In genomic region chr16:2004795-2005517, GRCh38 we compare ENCODE assay signal across 18 cellular contexts. TPM values are rescaled to one million over a fixed set of nuclear protein-coding genes. Genes with fewer than 3 reads are reported as not detected.
DNase-seq lines count a peak whose midpoint lies in the region; FAIRE-seq and TF ChIP-seq lines count a peak whose summit lies in the region.
"Had no signal": no experiment of that assay in that cellular context is flagged by ENCODE, and none has a peak within 500 bp of the region (broad histone marks: within the 10 kb centered on the region; RNA-seq: fewer than 3 reads in every experiment).

No MANE protein-coding gene starts in this region.

- H3K27me3 Mint-ChIP-seq in astrocyte (ENCODE audit: low read depth, unreplicated experiment) (no peaks in the 10 kb centered on the region), neural progenitor cell (ENCODE audit: insufficient read depth, low read depth) (peaks cover 2% of the 10 kb centered on the region)
- no peaks in the 10 kb centered on the region for H3K27me3 Mint-ChIP-seq in CD8-positive, alpha-beta memory T cell
- H3K27me3 Mint-ChIP-seq: activated CD4-positive, alpha-beta memory T cell treated with anti-CD3 and anti-CD28 coated beads, Interleukin-2, amount 10 ng/mL, durations not matched to agents 7 days and 5 days had no signal

- in situ Hi-C loops in GM23248 (cut with MboI): no loop called here

- H3K4me1 Mint-ChIP-seq in astrocyte (ENCODE audit: low read depth, unreplicated experiment) (peaks cover 18% of the 10 kb centered on the region), neural progenitor cell (peaks cover 28% of the 10 kb centered on the region)
- H3K4me1 Mint-ChIP-seq in CD8-positive, alpha-beta memory T cell: peaks cover 22 to 56% (median 24%) of the 10 kb centered on the region in 3 donors

- H4K20me1 ChIP-seq in GM23248 (ENCODE audit: insufficient read depth) (peaks cover 11% of the 10 kb centered on the region; the same call in 1 of the 2 replicates), astrocyte (ENCODE audit: insufficient read depth, low read length) (peaks cover 81% of the 10 kb centered on the region), neural progenitor cell (ENCODE audit: low read depth) (peaks cover 66% of the 10 kb centered on the region)

- POLR2A ChIA-PET in CD8-positive, alpha-beta memory T cell (lab: Charles Lee): interaction anchor here (0.6 to 0.9 kb wide), 4 partner anchors 11 to 168 kb away, joined by 3 read pairs; partner anchors contain the start of gene RPS2

- no peak overlapping the region for H3K4me2 ChIP-seq in GM23248 (ENCODE audit: unreplicated experiment)
- H3K4me2 ChIP-seq in astrocyte (ENCODE audit: low read length): peak overlapping the region; percentile 15
- no peak overlapping the region for H3K4me2 ChIP-seq in neural progenitor cell

- H2AFZ ChIP-seq in GM23248 (no peak overlapping the region), astrocyte (ENCODE audit: low read depth, low read length) (no peak overlapping the region), neural progenitor cell (replicated peaks) (no peak overlapping the region)

- peaks cover 93% of the 10 kb centered on the region for H3K79me2 ChIP-seq in GM23248 (ENCODE audit: insufficient read depth)
- peaks cover 87% of the 10 kb centered on the region for H3K79me2 ChIP-seq in astrocyte (ENCODE audit: insufficient read depth, low read length)
- H3K79me2 ChIP-seq in neural progenitor cell (ENCODE audit: low read depth): peaks cover 52% of the 10 kb centered on the region

- no peak for FAIRE-seq in astrocyte (lab: Jason Lieb, UNC)
- FAIRE-seq: small intestine had no signal

- H3K27ac Mint-ChIP-seq in astrocyte (ENCODE audit: unreplicated experiment) (no peak overlapping the region), neural progenitor cell (no peak overlapping the region)
- peak overlapping the region in 1 of 8 donors; percentile 54 for H3K27ac Mint-ChIP-seq in CD8-positive, alpha-beta memory T cell
- H3K27ac Mint-ChIP-seq: activated CD4-positive, alpha-beta memory T cell treated with anti-CD3 and anti-CD28 coated beads, Interleukin-2, amount 10 ng/mL, durations not matched to agents 7 days and 5 days had no signal

- no peaks in the 10 kb centered on the region for H3K9me2 ChIP-seq in GM23248 (ENCODE audit: insufficient read depth)

- peaks cover 5% of the 10 kb centered on the region for H3K36me3 Mint-ChIP-seq in astrocyte (ENCODE audit: low read depth, unreplicated experiment)
- peaks cover 4% of the 10 kb centered on the region for H3K36me3 Mint-ChIP-seq in neural progenitor cell
- H3K36me3 Mint-ChIP-seq in CD8-positive, alpha-beta memory T cell: peaks cover 0 to 34% (median 2%) of the 10 kb centered on the region in 3 donors

- WGBS in GM23248 (ENCODE audit: low coverage in 1 of 2, low lambda C conversion rate in 2 of 2, missing lambda C conversion rate in 2 of 2), 2 experiments: 80 to 85% methylated on average over 28 to 34 of the region's 34 CpGs

- H3K4me1 ChIP-seq in GM23248 (ENCODE audit: insufficient read depth): peaks cover 13% of the 10 kb centered on the region
- peaks cover 34% of the 10 kb centered on the region for H3K4me1 ChIP-seq in astrocyte (ENCODE audit: insufficient read depth, low read length)
- peaks cover 14% of the 10 kb centered on the region for H3K4me1 ChIP-seq in neural progenitor cell
- peaks cover 33% of the 10 kb centered on the region for H3K4me1 ChIP-seq in CD8-positive, alpha-beta memory T cell (ENCODE audit: insufficient read depth, low read length)

- H3K9me3 ChIP-seq in GM23248 (ENCODE audit: low read depth) (no peaks in the 10 kb centered on the region), astrocyte (ENCODE audit: insufficient read depth, low read depth, low read length) (no peaks in the 10 kb centered on the region), neural progenitor cell (ENCODE audit: low read depth) (no peaks in the 10 kb centered on the region)
- no peaks in the 10 kb centered on the region for H3K9me3 ChIP-seq in CD8-positive, alpha-beta memory T cell (ENCODE audit: low read length)
- H3K9me3 ChIP-seq: heart right ventricle, left lung had no signal

- CTCF ChIA-PET in CD8-positive, alpha-beta memory T cell (lab: Charles Lee): interaction anchor here (0.8 to 3.1 kb wide), 8 partner anchors 11 to 246 kb away, joined by 3 to 23 read pairs (median 4); partner anchors contain the start of genes ECI1, RPS2, TBL3 and TRAF7

- H3K9me3 Mint-ChIP-seq in astrocyte (ENCODE audit: unreplicated experiment) (no peaks in the 10 kb centered on the region), neural progenitor cell (no peaks in the 10 kb centered on the region)
- H3K9me3 Mint-ChIP-seq in CD8-positive, alpha-beta memory T cell: no peaks in the 10 kb centered on the region
- H3K9me3 Mint-ChIP-seq: activated CD4-positive, alpha-beta memory T cell treated with anti-CD3 and anti-CD28 coated beads, Interleukin-2, amount 10 ng/mL, durations not matched to agents 7 days and 5 days had no signal

- H3K4me3 ChIP-seq in GM23248 (no peak overlapping the region), astrocyte (ENCODE audit: insufficient read depth, low read depth, low read length) (no peak overlapping the region), neural progenitor cell (no peak overlapping the region)
- no peak overlapping the region for H3K4me3 ChIP-seq in CD8-positive, alpha-beta memory T cell (ENCODE audit: low read length)
- H3K4me3 ChIP-seq: left lung had no signal

- H3F3A ChIP-seq in GM23248 (ENCODE audit: insufficient read depth) (peaks cover 17% of the 10 kb centered on the region), neural progenitor cell (ENCODE audit: low read depth) (peaks cover 22% of the 10 kb centered on the region)

- no peaks in the 10 kb centered on the region for H3K27me3 ChIP-seq in GM23248 (replicated peaks; ENCODE audit: insufficient read depth)
- no peaks in the 10 kb centered on the region for H3K27me3 ChIP-seq in astrocyte (ENCODE audit: insufficient read depth, low read length)
- no peaks in the 10 kb centered on the region for H3K27me3 ChIP-seq in neural progenitor cell
- H3K27me3 ChIP-seq in CD8-positive, alpha-beta memory T cell (ENCODE audit: insufficient read depth, low read length, poor library complexity, severe bottlenecking): no peaks in the 10 kb centered on the region
- H3K27me3 ChIP-seq: heart right ventricle, left lung had no signal

- H3K4me3 Mint-ChIP-seq in astrocyte (ENCODE audit: unreplicated experiment): no peak overlapping the region
- peak overlapping the region; percentile 50 for H3K4me3 Mint-ChIP-seq in neural progenitor cell
- H3K4me3 Mint-ChIP-seq in CD8-positive, alpha-beta memory T cell: no peak overlapping the region
- H3K4me3 Mint-ChIP-seq: activated CD4-positive, alpha-beta memory T cell treated with anti-CD3 and anti-CD28 coated beads, Interleukin-2, amount 10 ng/mL, durations not matched to agents 7 days and 5 days had no signal

- H3K36me3 ChIP-seq in GM23248 (ENCODE audit: low read depth) (peaks cover 12% of the 10 kb centered on the region; the same call in 1 of the 2 replicates), astrocyte (ENCODE audit: insufficient read depth, low read length) (peaks cover 2% of the 10 kb centered on the region), neural progenitor cell (no peaks in the 10 kb centered on the region)
- H3K36me3 ChIP-seq in CD8-positive, alpha-beta memory T cell (ENCODE audit: insufficient read depth, low read length): peaks cover 12% of the 10 kb centered on the region

- no peak overlapping the region for H3K27ac ChIP-seq in GM23248
- no peak overlapping the region for H3K27ac ChIP-seq in astrocyte (ENCODE audit: low read depth, low read length)
- no peak overlapping the region for H3K27ac ChIP-seq in neural progenitor cell
- H3K27ac ChIP-seq in CD8-positive, alpha-beta memory T cell (ENCODE audit: low read depth, low read length): no peak overlapping the region
- H3K27ac ChIP-seq: left lung had no signal

- DNase-seq in DMS 273 (lab: John Stamatoyannopoulos, UW; ENCODE audit: unreplicated experiment): peak; percentile 83
- no peak for DNase-seq in DMS 273 treated with DMSO at 0.1 percent for 48 hours (lab: John Stamatoyannopoulos, UW)
- DNase-seq in GM23248: peak; percentile 27
- no peak for DNase-seq in astrocyte (ENCODE audit: low read depth)
- no peak for DNase-seq in neural progenitor cell (ENCODE audit: low spot score)
- DNase-seq in CD8-positive, alpha-beta memory T cell: no peak
- DNase-seq in LoVo (ENCODE audit: low spot score): no peak
- no peak for DNase-seq in OCI-M1 (lab: John Stamatoyannopoulos, UW)
- DNase-seq: activated CD4-positive, alpha-beta memory T cell treated with anti-CD3 and anti-CD28 coated beads, Interleukin-2, amount 10 ng/mL, durations not matched to agents 7 days and 5 days; activated naive CD4-positive, alpha-beta T cell treated with Interleukin-2 at 50 U/mL for 16 hours; heart right ventricle; NCI-H1105 treated with DMSO at 0.1 percent for 48 hours; NCI-H526; small intestine; T1000 had no signal

- no peak overlapping the region for H3K9ac ChIP-seq in GM23248
- H3K9ac ChIP-seq in astrocyte (ENCODE audit: low read length): no peak overlapping the region
- H3K9ac ChIP-seq in neural progenitor cell: no peak overlapping the region

- TF ChIP-seq CTCF in astrocyte (IDR thresholded peaks at IDR 0.05; ENCODE audit: insufficient read depth, low read depth, low read length) (no peak), neural progenitor cell (IDR thresholded peaks at IDR 0.05) (no peak)

RNA-seq across cellular contexts. Expression of gene ZNF598, which starts 4.7 kb away (rescaled TPM):
- total RNA-seq in GM23248 (2014; rRNA removed; shearing (Covaris generic)): 21.2 and 23.4 TPM in 2 replicates
- polyA plus RNA-seq in GM23248 (2016; fragmentation: Nextera tagmentation; extraction: Ambion mirVana): 12.2 and 14.1 TPM in 2 replicates
- total RNA-seq in astrocyte (46.0 and 50.0 TPM in 2 replicates), neural progenitor cell (ENCODE audit: low replicate concordance) (12.7 and 31.2 TPM in 2 replicates)
- total RNA-seq in CD8-positive, alpha-beta memory T cell: 10 to 100 TPM; 91.8 to 96.6 TPM
- 11.3 TPM for polyA plus RNA-seq in CD8-positive, alpha-beta memory T cell

RNA-seq across cellular contexts. Expression of gene NPW, which starts 14.6 kb away (rescaled TPM):
- total RNA-seq in GM23248 (2014; rRNA removed; shearing (Covaris generic)): not detected in 2 replicates
- polyA plus RNA-seq in GM23248 (2016; fragmentation: Nextera tagmentation; extraction: Ambion mirVana): 2.1 and 3.0 TPM in 2 replicates
- total RNA-seq in astrocyte: 2.1 and 2.9 TPM in 2 replicates
- total RNA-seq in neural progenitor cell (ENCODE audit: low replicate concordance): 0.99 TPM in 1 of 2 replicates, not detected in the other
- 10 to 100 TPM in 1 of 2 experiments, 1 to 10 TPM in 1; 9.4 to 12.5 TPM for total RNA-seq in CD8-positive, alpha-beta memory T cell
- not detected for polyA plus RNA-seq in CD8-positive, alpha-beta memory T cell
- total RNA-seq: A172, cardiac septum had no signal

RNA-seq across cellular contexts. Expression of gene SYNGR3, which starts 15.2 kb away (rescaled TPM):
- 0.22 and 0.76 TPM in 2 replicates for total RNA-seq in GM23248 (2014; rRNA removed; shearing (Covaris generic))
- polyA plus RNA-seq in GM23248 (2016; fragmentation: Nextera tagmentation; extraction: Ambion mirVana): 0.72 and 1.3 TPM in 2 replicates
- total RNA-seq in astrocyte: 4.8 and 6.0 TPM in 2 replicates
- total RNA-seq in neural progenitor cell (ENCODE audit: low replicate concordance): 4.4 and 8.7 TPM in 2 replicates
- 1 to 10 TPM; 3.4 to 3.6 TPM for total RNA-seq in CD8-positive, alpha-beta memory T cell
- 2.1 TPM for polyA plus RNA-seq in CD8-positive, alpha-beta memory T cell

RNA-seq across cellular contexts. Expression of gene GFER, which starts 21.0 kb away (rescaled TPM):
- total RNA-seq in GM23248 (2014; rRNA removed; shearing (Covaris generic)): 16.4 and 26.4 TPM in 2 replicates
- polyA plus RNA-seq in GM23248 (2016; fragmentation: Nextera tagmentation; extraction: Ambion mirVana): 31.0 and 31.6 TPM in 2 replicates
- 30.4 and 32.1 TPM in 2 replicates for total RNA-seq in astrocyte
- total RNA-seq in neural progenitor cell (ENCODE audit: low replicate concordance): 35.1 and 35.5 TPM in 2 replicates
- 10 to 100 TPM; 41.7 to 50.1 TPM for total RNA-seq in CD8-positive, alpha-beta memory T cell
- 38.4 TPM for polyA plus RNA-seq in CD8-positive, alpha-beta memory T cell

RNA-seq across cellular contexts. Expression of gene NHERF2, which starts 21.7 kb away (rescaled TPM):
- total RNA-seq in GM23248 (2014; rRNA removed; shearing (Covaris generic)): 27.3 and 39.7 TPM in 2 replicates
- polyA plus RNA-seq in GM23248 (2016; fragmentation: Nextera tagmentation; extraction: Ambion mirVana): 29.0 and 45.1 TPM in 2 replicates
- total RNA-seq in astrocyte: 92.5 and 106 TPM in 2 replicates
- 3.0 and 9.1 TPM in 2 replicates for total RNA-seq in neural progenitor cell (ENCODE audit: low replicate concordance)
- total RNA-seq in CD8-positive, alpha-beta memory T cell: 1 to 10 TPM; 3.0 to 4.1 TPM
- polyA plus RNA-seq in CD8-positive, alpha-beta memory T cell: 0.51 TPM

Comparison
In these comparisons a context has a peak if more than half of its experiments do, and no peak if none do; other contexts are left out.
1. DNase-seq: peak in DMS 273 (single experiment) and GM23248 (single experiment); none in DMS 273 treated with DMSO at 0.1 percent for 48 hours (single experiment), astrocyte (single experiment), neural progenitor cell (single experiment), CD8-positive, alpha-beta memory T cell (0 of 5), LoVo (single experiment) and OCI-M1 (single experiment).